ENCODE assay signal across 15 cellular contexts in the genomic region with DNA sequence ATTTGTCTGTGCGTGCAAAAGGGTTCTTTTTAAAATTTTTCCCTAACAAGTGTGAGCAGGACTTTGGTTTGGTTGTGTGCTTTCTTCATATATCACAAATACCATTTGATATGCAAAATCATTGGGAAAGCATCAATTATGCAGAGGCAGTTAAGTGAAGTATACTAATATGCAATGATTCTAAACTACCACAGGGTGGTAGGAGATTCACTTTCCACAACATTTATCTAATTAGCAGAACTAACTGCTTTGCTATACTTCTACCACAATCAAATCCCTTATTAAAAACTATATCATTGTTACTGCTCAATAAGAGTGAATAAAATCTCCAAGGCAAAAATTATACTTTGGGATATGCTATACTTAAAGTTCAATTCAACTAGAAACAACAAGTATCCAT.
DNase-seq lines count a peak whose midpoint lies in the region; ATAC-seq, FAIRE-seq and TF ChIP-seq lines count a peak whose summit lies in the region.
"Had no signal": no experiment of that assay in that cellular context is flagged by ENCODE, and none has a peak within 500 bp of the region (broad histone marks: within the 10 kb centered on the region; RNA-seq: fewer than 3 reads in every experiment).

No MANE protein-coding gene starts in this region.

- TF ChIP-seq CTCF in epithelial cell of proximal tubule (conservative IDR thresholded peaks at IDR 0.05; ENCODE audit: low read depth, low read length) (peak; percentile 18), kidney (IDR thresholded peaks at IDR 0.05; ENCODE audit: borderline replicate concordance, extremely low read depth, insufficient read depth) (no peak)

- H3K36me3 ChIP-seq in kidney (ENCODE audit: control insufficient read depth in 1 of 2, insufficient read depth in 2 of 2, low read length in 2 of 2): no peaks in the 10 kb centered on the region
- H3K36me3 ChIP-seq: ovary, stomach had no signal

- no peak for FAIRE-seq in kidney (lab: Jason Lieb, UNC)

- no peak overlapping the region for H3K9ac ChIP-seq in kidney (ENCODE audit: low read length in 2 of 2)

- peak; percentile 16 for DNase-seq in A172 (ENCODE audit: low spot score)
- peak; percentile 47 for DNase-seq in ELR (ENCODE audit: low read depth)
- DNase-seq in OCI-M1 (lab: John Stamatoyannopoulos, UW): peak; percentile 54
- DNase-seq in epithelial cell of proximal tubule (ENCODE audit: low read depth): no peak
- DNase-seq in kidney: no peak
- DNase-seq: activated CD8-positive, alpha-beta memory T cell treated with anti-CD3 and anti-CD28 coated beads, Interleukin-2, amount 50 U/mL, for 48 hours; aorta; left colon; NCI-H774; ovary; stimulated activated CD4-positive, alpha-beta T cell treated with anti-CD3 and anti-CD28 coated beads, Interleukin-4, amount 100 ng/mL, for 1 hour; stomach had no signal

- intact Hi-C loops in kidney (cut with DNase I): no loop called here

- H3K4me1 ChIP-seq in kidney (ENCODE audit: control insufficient read depth in 1 of 2, insufficient read depth in 1 of 2, low read depth in 1 of 2, low read length in 2 of 2): no peaks in the 10 kb centered on the region
- H3K4me1 ChIP-seq: stomach had no signal

- H3K9me3 ChIP-seq in kidney (ENCODE audit: control insufficient read depth in 1 of 2, low read length in 2 of 2): no peaks in the 10 kb centered on the region
- H3K9me3 ChIP-seq: ovary, stomach had no signal

- H3K27ac ChIP-seq in kidney (ENCODE audit: low read depth in 2 of 2, low read length in 2 of 2): no peak overlapping the region
- H3K27ac ChIP-seq: ovary, stomach had no signal

- H3K4me3 ChIP-seq in epithelial cell of proximal tubule (ENCODE audit: low read depth, low read length) (no peak overlapping the region), kidney (ENCODE audit: low read length in 2 of 2) (no peak overlapping the region)
- H3K4me3 ChIP-seq: ovary, stomach had no signal

- no peak for ATAC-seq in GM21390 (IDR thresholded peaks at IDR 0.05; ENCODE audit: unreplicated experiment)
- ATAC-seq in GM21825 (IDR thresholded peaks at IDR 0.05; ENCODE audit: unreplicated experiment): no peak
- ATAC-seq in GM21529 (IDR thresholded peaks at IDR 0.05; ENCODE audit: unreplicated experiment): no peak
- ATAC-seq: left colon had no signal

Comparison
In these comparisons a context has a peak if more than half of its experiments do, and no peak if none do; other contexts are left out.
1. DNase-seq: peak in A172 (single experiment), ELR (single experiment) and OCI-M1 (single experiment); none in epithelial cell of proximal tubule (single experiment) and kidney (single experiment).